ENCODE assay signal across 13 cellular contexts in the genomic region with DNA sequence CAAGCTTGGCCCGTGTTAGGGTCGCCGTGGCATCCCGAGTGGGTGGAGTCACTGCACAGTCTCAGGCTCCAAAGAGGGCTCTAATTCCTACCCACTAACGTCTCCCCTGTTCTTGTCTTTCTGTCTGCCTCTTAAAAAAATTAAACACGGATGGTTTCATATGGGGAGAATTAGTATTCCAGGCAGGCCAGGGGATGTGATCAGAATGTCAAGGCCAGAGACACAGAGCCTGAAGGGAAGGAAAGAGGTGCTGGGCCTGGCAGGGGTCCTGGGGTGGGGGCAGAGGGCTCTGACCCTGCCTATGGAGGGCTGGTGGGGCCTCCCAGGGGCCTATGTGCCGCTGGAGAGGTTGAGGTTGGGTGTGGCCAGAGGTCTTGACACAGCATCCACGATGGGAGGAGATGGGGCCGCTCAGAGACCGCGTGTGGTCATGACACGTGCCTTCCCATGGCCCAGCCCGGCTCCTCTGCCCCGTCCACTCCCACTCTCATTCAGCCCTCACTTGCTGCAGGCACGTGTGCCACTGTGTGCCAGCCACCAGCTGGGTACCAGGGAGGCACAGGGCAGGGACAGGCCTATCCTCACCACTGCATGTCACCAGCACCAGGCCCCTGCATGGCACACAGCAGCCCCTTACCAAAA. TPM values are rescaled to one million over a fixed set of nuclear protein-coding genes. Genes with fewer than 3 reads are reported as not detected.
DNase-seq lines count a peak whose midpoint lies in the region; ATAC-seq and TF ChIP-seq lines count a peak whose summit lies in the region.
"Had no signal": no experiment of that assay in that cellular context is flagged by ENCODE, and none has a peak within 500 bp of the region (broad histone marks: within the 10 kb centered on the region; RNA-seq: fewer than 3 reads in every experiment).

No MANE protein-coding gene starts in this region.

- DNase-seq in C1 segment of cervical spinal cord (lab: John Stamatoyannopoulos, UW) (peak in 11 of 14 donors; percentile 47 to 87 (median 71)), NOMO-1 treated with DMSO at 0.1 percent for 48 hours (lab: John Stamatoyannopoulos, UW; ENCODE audit: unreplicated experiment) (peak; percentile 70), neural progenitor cell (ENCODE audit: low spot score) (no peak), SKM-1 (lab: John Stamatoyannopoulos, UW; ENCODE audit: unreplicated experiment) (no peak), breast epithelium (ENCODE audit: low spot score in 2 of 2) (no peak)
- DNase-seq in stimulated activated naive CD4-positive, alpha-beta T cell (lab: John Stamatoyannopoulos, UW) = no peak
- DNase-seq: activated naive CD8-positive, alpha-beta T cell treated with anti-CD3 and anti-CD28 coated beads, Interleukin-2, amount 10 ng/mL, durations not matched to agents 7 days and 5 days; NCI-H1694; NCI-H748 treated with DMSO at 0.1 percent for 48 hours; upper lobe of left lung had no signal

- no peak for TF ChIP-seq POLR2A in breast epithelium (IDR thresholded peaks at IDR 0.05)

- peaks cover 69% of the 10 kb centered on the region for H3K4me1 ChIP-seq in neural progenitor cell
- H3K4me1 ChIP-seq in breast epithelium = no peaks in the 10 kb centered on the region

- H3K9me3 ChIP-seq in neural progenitor cell (ENCODE audit: low read depth) (no peaks in the 10 kb centered on the region), breast epithelium (no peaks in the 10 kb centered on the region)
- H3K9me3 ChIP-seq: esophagus muscularis mucosa, upper lobe of left lung had no signal

- ATAC-seq in GM19351 (IDR thresholded peaks at IDR 0.05; ENCODE audit: unreplicated experiment) = no peak

- H3K79me2 ChIP-seq in neural progenitor cell (ENCODE audit: low read depth) = no peaks in the 10 kb centered on the region

- peak overlapping the region; percentile 23 for H3K4me2 ChIP-seq in neural progenitor cell

- no peaks in the 10 kb centered on the region for H3K27me3 ChIP-seq in neural progenitor cell
- H3K27me3 ChIP-seq in breast epithelium = no peaks in the 10 kb centered on the region
- H3K27me3 ChIP-seq: esophagus muscularis mucosa, upper lobe of left lung had no signal

- intact Hi-C loops in breast epithelium (cut with DNase I; ENCODE audit: low total_unique reads) = no loop called here

- no peak for TF ChIP-seq CTCF in neural progenitor cell (IDR thresholded peaks at IDR 0.05)
- no peak for TF ChIP-seq CTCF in breast epithelium (IDR thresholded peaks at IDR 0.05)

- peaks cover 36% of the 10 kb centered on the region for H4K20me1 ChIP-seq in neural progenitor cell (ENCODE audit: low read depth)

- peak overlapping the region; percentile 47 for H3K4me3 Mint-ChIP-seq in neural progenitor cell
- H3K4me3 Mint-ChIP-seq: activated naive CD8-positive, alpha-beta T cell treated with anti-CD3 and anti-CD28 coated beads, Interleukin-2, amount 10 ng/mL, durations not matched to agents 7 days and 5 days had no signal

- H3K36me3 Mint-ChIP-seq in neural progenitor cell = no peaks in the 10 kb centered on the region
- H3K36me3 Mint-ChIP-seq: activated naive CD8-positive, alpha-beta T cell treated with anti-CD3 and anti-CD28 coated beads, Interleukin-2, amount 10 ng/mL, durations not matched to agents 7 days and 5 days had no signal

- peak overlapping the region; percentile 87 for H3K27ac ChIP-seq in cingulate gyrus (ENCODE audit: low read depth, low read length)
- H3K27ac ChIP-seq in neural progenitor cell = no peak overlapping the region
- H3K27ac ChIP-seq in breast epithelium = no peak overlapping the region
- H3K27ac ChIP-seq: esophagus muscularis mucosa, upper lobe of left lung had no signal

- peaks cover 26% of the 10 kb centered on the region for H3K27me3 Mint-ChIP-seq in neural progenitor cell (ENCODE audit: insufficient read depth, low read depth)
- H3K27me3 Mint-ChIP-seq: activated naive CD8-positive, alpha-beta T cell treated with anti-CD3 and anti-CD28 coated beads, Interleukin-2, amount 10 ng/mL, durations not matched to agents 7 days and 5 days had no signal

- no peak overlapping the region for H3K9ac ChIP-seq in neural progenitor cell

- H3K36me3 ChIP-seq in neural progenitor cell = no peaks in the 10 kb centered on the region
- no peaks in the 10 kb centered on the region for H3K36me3 ChIP-seq in breast epithelium
- H3K36me3 ChIP-seq: esophagus muscularis mucosa, upper lobe of left lung had no signal

- peaks cover 2% of the 10 kb centered on the region for H3K9me3 Mint-ChIP-seq in neural progenitor cell
- H3K9me3 Mint-ChIP-seq: activated naive CD8-positive, alpha-beta T cell treated with anti-CD3 and anti-CD28 coated beads, Interleukin-2, amount 10 ng/mL, durations not matched to agents 7 days and 5 days had no signal

- no peak overlapping the region for H2AFZ ChIP-seq in neural progenitor cell (replicated peaks)

- H3F3A ChIP-seq in neural progenitor cell (ENCODE audit: low read depth) = peaks cover 39% of the 10 kb centered on the region

- H3K4me1 Mint-ChIP-seq in neural progenitor cell = peaks cover 67% of the 10 kb centered on the region

- no peak overlapping the region for H3K4me3 ChIP-seq in neural progenitor cell
- no peak overlapping the region for H3K4me3 ChIP-seq in breast epithelium
- H3K4me3 ChIP-seq: esophagus muscularis mucosa, upper lobe of left lung had no signal

- no peak overlapping the region for H3K27ac Mint-ChIP-seq in neural progenitor cell
- H3K27ac Mint-ChIP-seq: activated naive CD8-positive, alpha-beta T cell treated with anti-CD3 and anti-CD28 coated beads, Interleukin-2, amount 10 ng/mL, durations not matched to agents 7 days and 5 days had no signal

RNA-seq across cellular contexts. Expression of a gene that starts 56.5 kb away (rescaled TPM):
- total RNA-seq in neural progenitor cell (ENCODE audit: low replicate concordance) = 0.11 and 0.12 TPM in 2 replicates
- not detected for total RNA-seq in breast epithelium
- total RNA-seq: activated naive CD8-positive, alpha-beta T cell treated with anti-CD3 and anti-CD28 coated beads, Interleukin-2, amount 10 ng/mL, durations not matched to agents 7 days and 5 days had no signal

Comparison
In these comparisons a context has a peak if more than half of its experiments do, and no peak if none do; other contexts are left out.
1. DNase-seq: peak in C1 segment of cervical spinal cord (11 of 14) and NOMO-1 treated with DMSO at 0.1 percent for 48 hours (single experiment); none in neural progenitor cell (single experiment), stimulated activated naive CD4-positive, alpha-beta T cell (0 of 6), SKM-1 (single experiment) and breast epithelium (0 of 2).